ENCODE assay signal across 9 cellular contexts in genomic region chr1:177567393-177567792, GRCh38.
DNase-seq lines count a peak whose midpoint lies in the region; ATAC-seq and TF ChIP-seq lines count a peak whose summit lies in the region.
"Had no signal": no experiment of that assay in that cellular context is flagged by ENCODE, and none has a peak within 500 bp of the region (broad histone marks: within the 10 kb centered on the region; RNA-seq: fewer than 3 reads in every experiment).

No MANE protein-coding gene starts in this region.

- peak; percentile 5 for DNase-seq in NCI-H345 (lab: John Stamatoyannopoulos, UW)
- no peak for DNase-seq in NCI-H345 treated with DMSO at 0.1 percent for 48 hours (lab: John Stamatoyannopoulos, UW; ENCODE audit: unreplicated experiment)
- DNase-seq in NB4 (ENCODE audit: low read depth) = peak; percentile 4
- peak in 1 of 2 donors; percentile 14 for DNase-seq in fibroblast of lung (ENCODE audit: low read depth in 2 of 2)
- DNase-seq in retina = peak; percentile 18
- DNase-seq in NCI-H2171 (lab: John Stamatoyannopoulos, UW) = no peak
- DNase-seq: C1 segment of cervical spinal cord had no signal

- H3K9me3 ChIP-seq in fibroblast of lung (ENCODE audit: control insufficient read depth, insufficient read depth, low read depth, low read length) = no peaks in the 10 kb centered on the region

- H2AFZ ChIP-seq in fibroblast of lung (ENCODE audit: low read length) = no peak overlapping the region

- TF ChIP-seq CTCF in NB4 (IDR thresholded peaks at IDR 0.05; ENCODE audit: low read depth, low read length) (peak; percentile 1), fibroblast of lung (conservative IDR thresholded peaks at IDR 0.05 in 1 of 2, IDR thresholded peaks at IDR 0.05 in 1 of 2; ENCODE audit: low read depth in 1 of 2, low read length in 2 of 2) (peak; percentile 36 to 48)

- no peak overlapping the region for H3K9ac ChIP-seq in fibroblast of lung (ENCODE audit: insufficient read depth, low read length)

- no peaks in the 10 kb centered on the region for H3K36me3 ChIP-seq in fibroblast of lung (ENCODE audit: control insufficient read depth, insufficient read depth, low read length)

- no peak overlapping the region for H3K27ac ChIP-seq in fibroblast of lung (ENCODE audit: insufficient read depth, low read length)

- no peak for ATAC-seq in GM21825 (IDR thresholded peaks at IDR 0.05; ENCODE audit: unreplicated experiment)
- ATAC-seq in GM21528 (IDR thresholded peaks at IDR 0.05; ENCODE audit: low FRiP score, unreplicated experiment) = no peak

- no peak for TF ChIP-seq POLR2A in NB4 (IDR thresholded peaks at IDR 0.05; ENCODE audit: extremely low read depth, insufficient read length)

- H3K4me2 ChIP-seq in fibroblast of lung (ENCODE audit: extremely low read depth, insufficient read depth, low read length) = no peak overlapping the region

- no peaks in the 10 kb centered on the region for H3K79me2 ChIP-seq in fibroblast of lung (ENCODE audit: control insufficient read depth, insufficient read depth, low read length)

- no peaks in the 10 kb centered on the region for H3K4me1 ChIP-seq in fibroblast of lung (ENCODE audit: control insufficient read depth, extremely low read depth, insufficient read depth, low read length)

- no peaks in the 10 kb centered on the region for H3K27me3 ChIP-seq in fibroblast of lung (ENCODE audit: control insufficient read depth, insufficient read depth, low read length)

- H3K4me3 ChIP-seq in NB4 (ENCODE audit: low read depth, low read length) (no peak overlapping the region), fibroblast of lung (replicated peaks in 1 of 4; ENCODE audit: control extremely low read depth in 1 of 4, insufficient read depth in 1 of 4, low read depth in 3 of 4, low read length in 4 of 4) (no peak overlapping the region)

- no peaks in the 10 kb centered on the region for H4K20me1 ChIP-seq in fibroblast of lung (ENCODE audit: control insufficient read depth, extremely low read depth, insufficient read depth, low read length)

Comparison
In these comparisons a context has a peak if more than half of its experiments do, and no peak if none do; other contexts are left out.
1. DNase-seq: peak in NCI-H345 (single experiment), NB4 (single experiment) and retina (single experiment); none in NCI-H345 treated with DMSO at 0.1 percent for 48 hours (single experiment) and NCI-H2171 (single experiment).